ENCODE assay signal across 22 cellular contexts in the genomic region with DNA sequence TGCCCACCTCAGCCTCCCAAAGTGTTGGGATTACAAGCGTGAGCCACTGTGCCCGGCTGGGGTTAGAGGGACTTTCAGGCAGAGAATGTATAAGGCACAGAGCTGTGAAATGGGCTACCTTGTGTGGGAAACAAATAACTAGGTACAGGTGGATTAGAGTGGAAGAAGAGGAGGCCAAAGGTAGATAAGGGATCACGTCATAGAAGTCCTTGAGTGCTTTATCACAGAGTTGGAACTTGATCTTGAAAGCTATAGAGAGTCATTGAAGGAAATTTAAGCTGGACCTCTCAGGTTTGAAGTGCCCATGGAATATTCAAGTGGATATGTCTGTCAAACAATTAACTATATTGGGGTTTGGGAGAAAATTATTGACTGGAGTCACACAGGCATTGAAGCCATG. TPM values are rescaled to one million over a fixed set of nuclear protein-coding genes. Genes with fewer than 3 reads are reported as not detected.
DNase-seq lines count a peak whose midpoint lies in the region; ATAC-seq, FAIRE-seq and TF ChIP-seq lines count a peak whose summit lies in the region.
"Had no signal": no experiment of that assay in that cellular context is flagged by ENCODE, and none has a peak within 500 bp of the region (broad histone marks: within the 10 kb centered on the region; RNA-seq: fewer than 3 reads in every experiment).

No MANE protein-coding gene starts in this region.

- H3K79me2 ChIP-seq in Loucy (ENCODE audit: insufficient read depth, low read length) = peaks cover 89% of the 10 kb centered on the region
- H3K79me2 ChIP-seq in astrocyte (ENCODE audit: insufficient read depth, low read length) = no peaks in the 10 kb centered on the region

- H3K4me2 ChIP-seq in Loucy (ENCODE audit: low read depth, low read length, poor library complexity, severe bottlenecking) (peak overlapping the region; percentile 21), astrocyte (ENCODE audit: low read length) (no peak overlapping the region)

- ATAC-seq in HG02840 (IDR thresholded peaks at IDR 0.05; ENCODE audit: low FRiP score, unreplicated experiment) = no peak
- ATAC-seq: left lobe of liver had no signal

- H3K9me2 ChIP-seq in Loucy (replicated peaks; ENCODE audit: low read depth, low read length) = no peaks in the 10 kb centered on the region

- WGBS in small intestine, 3 donors = 72 to 89% (median 84%) methylated on average over 3 of the region's 3 CpGs

- no peaks in the 10 kb centered on the region for H3K27me3 Mint-ChIP-seq in astrocyte (ENCODE audit: low read depth, unreplicated experiment)
- H3K27me3 Mint-ChIP-seq: progenitor cell of endocrine pancreas had no signal

- H3K4me1 ChIP-seq in Loucy (ENCODE audit: insufficient read depth, low read length, poor library complexity, severe bottlenecking) (peaks cover 15% of the 10 kb centered on the region), astrocyte (ENCODE audit: insufficient read depth, low read length) (no peaks in the 10 kb centered on the region), small intestine (ENCODE audit: control insufficient read depth in 2 of 2, insufficient read depth in 1 of 2, low read depth in 1 of 2, low read length in 1 of 2) (no peaks in the 10 kb centered on the region)
- H3K4me1 ChIP-seq: ascending aorta had no signal

- H3K36me3 ChIP-seq in Loucy (ENCODE audit: insufficient read depth, low read length) (0 out of 2 replicates have a peak, but pooled peaks cover 5% of the 10 kb centered on the region), astrocyte (ENCODE audit: insufficient read depth, low read length) (no peaks in the 10 kb centered on the region), small intestine (ENCODE audit: control insufficient read depth in 2 of 2, insufficient read depth in 2 of 2, low read length in 2 of 2) (no peaks in the 10 kb centered on the region)
- H3K36me3 ChIP-seq: ascending aorta had no signal

- H3K4me3 ChIP-seq in Loucy (ENCODE audit: low read length, poor library complexity, severe bottlenecking) (no peak overlapping the region), astrocyte (ENCODE audit: insufficient read depth, low read depth, low read length) (no peak overlapping the region), small intestine (ENCODE audit: low read depth in 1 of 2, low read length in 2 of 2) (no peak overlapping the region)
- H3K4me3 ChIP-seq: ascending aorta had no signal

- H2AFZ ChIP-seq in Loucy (ENCODE audit: low read length) (no peak overlapping the region), astrocyte (ENCODE audit: low read depth, low read length) (no peak overlapping the region)

- H3K27me3 ChIP-seq in Loucy (ENCODE audit: insufficient read depth, low read length, poor library complexity, severe bottlenecking) = no peaks in the 10 kb centered on the region
- no peaks in the 10 kb centered on the region for H3K27me3 ChIP-seq in astrocyte (ENCODE audit: insufficient read depth, low read length)
- H3K27me3 ChIP-seq in small intestine (ENCODE audit: control insufficient read depth in 2 of 2, insufficient read depth in 2 of 2, low read length in 2 of 2) = no peaks in the 10 kb centered on the region
- H3K27me3 ChIP-seq: ascending aorta had no signal

- H3K9me3 ChIP-seq in Loucy (ENCODE audit: insufficient read depth, low read depth, low read length) (no peaks in the 10 kb centered on the region), astrocyte (ENCODE audit: insufficient read depth, low read depth, low read length) (no peaks in the 10 kb centered on the region), small intestine (ENCODE audit: control insufficient read depth, low read depth) (no peaks in the 10 kb centered on the region)
- H3K9me3 ChIP-seq: ascending aorta had no signal

- no peak for TF ChIP-seq CTCF in Loucy (conservative IDR thresholded peaks at IDR 0.05; ENCODE audit: low read length)
- no peak for TF ChIP-seq CTCF in astrocyte (IDR thresholded peaks at IDR 0.05; ENCODE audit: insufficient read depth, low read depth, low read length)

- no peaks in the 10 kb centered on the region for H3K4me1 Mint-ChIP-seq in astrocyte (ENCODE audit: low read depth, unreplicated experiment)

- H3K9ac ChIP-seq in Loucy (ENCODE audit: low read depth, low read length, poor library complexity, severe bottlenecking) (no peak overlapping the region), astrocyte (ENCODE audit: low read length) (no peak overlapping the region)

- FAIRE-seq in astrocyte (lab: Jason Lieb, UNC) = no peak
- FAIRE-seq in small intestine (lab: Jason Lieb, UNC) = no peak
- FAIRE-seq: H54, urothelium cell line had no signal

- no peak overlapping the region for H3K27ac Mint-ChIP-seq in astrocyte (ENCODE audit: unreplicated experiment)
- H3K27ac Mint-ChIP-seq: progenitor cell of endocrine pancreas had no signal

- H4K20me1 ChIP-seq in Loucy (ENCODE audit: insufficient read depth, low read length, poor library complexity, severe bottlenecking) (peaks cover 3% of the 10 kb centered on the region), astrocyte (ENCODE audit: insufficient read depth, low read length) (no peaks in the 10 kb centered on the region)

- DNase-seq in activated CD8-positive, alpha-beta memory T cell treated with anti-CD3 and anti-CD28 coated beads, Interleukin-2, amount 50 U/mL, for 48 hours = peak; percentile 17
- DNase-seq in activated CD8-positive, alpha-beta memory T cell treated with anti-CD3 and anti-CD28 coated beads, Interleukin-2, amount 50 U/mL, for 4 hours = no peak
- DNase-seq in astrocyte (ENCODE audit: low read depth) = no peak
- DNase-seq in small intestine = peak; percentile 35
- DNase-seq in NCI-H2029 (lab: John Stamatoyannopoulos, UW) = no peak
- DNase-seq: activated CD4-positive, CD25-positive, alpha-beta regulatory T cell; activated gamma-delta T cell treated with Interleukin-2 at 50 U/mL for 16 hours; foreskin fibroblast; GF-D8; midbrain; NCI-H2171; NCI-H526; substantia nigra; T-helper 9 cell had no signal

- no peaks in the 10 kb centered on the region for H3K9me3 Mint-ChIP-seq in astrocyte (ENCODE audit: unreplicated experiment)
- H3K9me3 Mint-ChIP-seq: CD14-positive monocyte had no signal

- peak overlapping the region; percentile 14 for H3K4me3 Mint-ChIP-seq in astrocyte (ENCODE audit: unreplicated experiment)

- H3F3A ChIP-seq in Loucy (ENCODE audit: low read depth) = no peaks in the 10 kb centered on the region

- H3K27ac ChIP-seq in astrocyte (ENCODE audit: low read depth, low read length) (no peak overlapping the region), small intestine (ENCODE audit: low read depth in 1 of 2, low read length in 1 of 2) (no peak overlapping the region)
- H3K27ac ChIP-seq: ascending aorta had no signal

- H3K36me3 Mint-ChIP-seq in astrocyte (ENCODE audit: low read depth, unreplicated experiment) = peaks cover 1% of the 10 kb centered on the region

RNA-seq across cellular contexts. Expression of a gene that starts 8.4 kb away (rescaled TPM):
- total RNA-seq in astrocyte = 12.1 and 14.5 TPM in 2 replicates
- polyA plus RNA-seq in small intestine = 1 to 10 TPM; 1.1 to 1.9 (median 1.4) TPM

Comparison
In these comparisons a context has a peak if more than half of its experiments do, and no peak if none do; other contexts are left out.
1. DNase-seq: peak in activated CD8-positive, alpha-beta memory T cell treated with anti-CD3 and anti-CD28 coated beads, Interleukin-2, amount 50 U/mL, for 48 hours (single experiment) and small intestine (single experiment); none in activated CD8-positive, alpha-beta memory T cell treated with anti-CD3 and anti-CD28 coated beads, Interleukin-2, amount 50 U/mL, for 4 hours (single experiment), astrocyte (single experiment) and NCI-H2029 (single experiment).